7 cellular contexts compared by ENCODE assay signal in genomic region chr1:162040657-162041056, GRCh38.
A peak's percentile ranks its signal among the peaks of the same experiment; 100 is the strongest.
DNase-seq lines count a peak whose midpoint lies in the region; ATAC-seq and TF ChIP-seq lines count a peak whose summit lies in the region.

No MANE protein-coding gene starts in this region.

- H3K4me3 Mint-ChIP-seq in nephron progenitor cell, result no peak overlapping the region

- TF ChIP-seq CTCF in GM12865 (IDR thresholded peaks at IDR 0.05; ENCODE audit: insufficient read depth, low read depth, low read length, missing control alignments) (peak; percentile 26), nephron progenitor cell (IDR thresholded peaks at IDR 0.05) (peak; percentile 30)

- peaks cover 11% of the 10 kb centered on the region for H3K27me3 Mint-ChIP-seq in nephron progenitor cell (ENCODE audit: low read depth, poor library complexity)

- no peaks in the 10 kb centered on the region for H3K4me1 Mint-ChIP-seq in nephron progenitor cell

- H3K36me3 Mint-ChIP-seq in nephron progenitor cell (ENCODE audit: low read depth), result no peaks in the 10 kb centered on the region

- in situ Hi-C loops in T47D (cut with HindIII; ENCODE audit: low pct_unique_long_range_greater_than_20kb, low sequenced_read_pairs), result no loop called here

- H3K27ac Mint-ChIP-seq in nephron progenitor cell, result no peak overlapping the region

- ATAC-seq in HG02642 (IDR thresholded peaks at IDR 0.05; ENCODE audit: poor library complexity, unreplicated experiment), result no peak

- H3K4me3 ChIP-seq in GM12865 (ENCODE audit: low read depth, low read length), result no peak overlapping the region

- DNase-seq in GM12865 (ENCODE audit: low read depth), result peak; percentile 23
- DNase-seq in NCI-H146 (lab: John Stamatoyannopoulos, UW), result peak; percentile 16
- DNase-seq in T47D (ENCODE audit: low read depth in 1 of 2, low spot score in 1 of 2), result peak; percentile 27 to 66
- no peak for DNase-seq in nephron progenitor cell
- DNase-seq in NCI-H187 (lab: John Stamatoyannopoulos, UW), result no peak
- no peak for DNase-seq in NCI-H2029 treated with DMSO at 0.1 percent for 48 hours (lab: John Stamatoyannopoulos, UW)

- H3K9me3 Mint-ChIP-seq in nephron progenitor cell, result peaks cover 16% of the 10 kb centered on the region

Comparison
In these comparisons a context has a peak if more than half of its experiments do, and no peak if none do; other contexts are left out.
1. DNase-seq: peak in GM12865 (single experiment), NCI-H146 (single experiment) and T47D (2 of 2); none in nephron progenitor cell (single experiment), NCI-H187 (0 of 2) and NCI-H2029 treated with DMSO at 0.1 percent for 48 hours (single experiment).